In genomic region chr11:74721479-74721835, GRCh38 we compare ENCODE assay signal across 19 cellular contexts. TPM values are rescaled to one million over a fixed set of nuclear protein-coding genes. Genes with fewer than 3 reads are reported as not detected.
DNase-seq lines count a peak whose midpoint lies in the region; ATAC-seq and TF ChIP-seq lines count a peak whose summit lies in the region.
"Had no signal": no experiment of that assay in that cellular context is flagged by ENCODE, and none has a peak within 500 bp of the region (broad histone marks: within the 10 kb centered on the region; RNA-seq: fewer than 3 reads in every experiment).

No MANE protein-coding gene starts in this region.

- no peaks in the 10 kb centered on the region for H3K36me3 Mint-ChIP-seq in T-helper 2 cell treated with Interferon-gamma antibody and Interleukin-4, amounts not matched to agents 5 μg/mL and 100 μg/mL, for 36 hours (ENCODE audit: low read depth)
- H3K36me3 Mint-ChIP-seq: activated naive CD8-positive, alpha-beta T cell treated with anti-CD3 and anti-CD28 coated beads for 36 hours had no signal

- intact Hi-C loops in body of pancreas (cut with DNase I): no loop called here

- H3K4me1 ChIP-seq in body of pancreas (peaks cover 2% of the 10 kb centered on the region), muscle layer of colon (ENCODE audit: insufficient read depth, low read length) (peaks cover 80% of the 10 kb centered on the region), thoracic aorta (ENCODE audit: control insufficient read depth in 1 of 2, low read depth in 2 of 2) (peaks cover 21 to 52% of the 10 kb centered on the region in 2 donors)

- no peaks in the 10 kb centered on the region for H3K4me1 Mint-ChIP-seq in T-helper 2 cell treated with Interferon-gamma antibody and Interleukin-4, amounts not matched to agents 5 μg/mL and 100 μg/mL, for 36 hours (ENCODE audit: low read depth)

- H3K27ac ChIP-seq in body of pancreas: no peak overlapping the region
- peak overlapping the region; percentile 83 for H3K27ac ChIP-seq in muscle layer of colon (ENCODE audit: low read depth, low read length)
- peak overlapping the region; percentile 68 to 77 for H3K27ac ChIP-seq in thoracic aorta

- no peak for TF ChIP-seq POLR2A in body of pancreas (IDR thresholded peaks at IDR 0.05)

- no peak overlapping the region for H3K27ac Mint-ChIP-seq in T-helper 2 cell treated with Interferon-gamma antibody and Interleukin-4, amounts not matched to agents 5 μg/mL and 100 μg/mL, for 36 hours
- H3K27ac Mint-ChIP-seq: activated naive CD8-positive, alpha-beta T cell treated with anti-CD3 and anti-CD28 coated beads for 36 hours; activated T-helper 1 cell treated with anti-CD3 and anti-CD28 coated beads, Interleukin-12 subunit alpha, Interleukin-12 subunit beta, Interleukin-2, Interleukin-4 antibody, amounts not matched to agents 30 ng/mL and 10 ng/mL and 1 ng/mL, durations not matched to agents 14 hours and 24 hours and 36 hours; CD4-positive, alpha-beta T cell had no signal

- TF ChIP-seq CTCF in body of pancreas (IDR thresholded peaks at IDR 0.05) (no peak), thoracic aorta (IDR thresholded peaks at IDR 0.05) (no peak)

- DNase-seq in body of pancreas (no peak), globus pallidus (ENCODE audit: low spot score) (peak; percentile 54), thoracic aorta (ENCODE audit: low spot score) (no peak), NCI-H1092 (lab: John Stamatoyannopoulos, UW) (no peak)
- no peak for DNase-seq in T-helper 2 cell treated with Interferon-gamma antibody and Interleukin-4, amounts not matched to agents 5 μg/mL and 100 μg/mL, for 36 hours (ENCODE audit: low spot score)
- DNase-seq: activated CD4-positive, CD25-positive, alpha-beta regulatory T cell treated with anti-CD3 and anti-CD28 coated beads, Interleukin-2, amount 50 U/mL, for 72 hours; activated naive CD8-positive, alpha-beta T cell treated with anti-CD3 and anti-CD28 coated beads for 36 hours; CD4-positive, alpha-beta T cell; foreskin melanocyte; NCI-H1436; NCI-H524 treated with DMSO at 0.1 percent for 48 hours; retina; stimulated activated CD8-positive, alpha-beta memory T cell treated with anti-CD3 and anti-CD28 coated beads, Interleukin-4, amount 100 ng/mL, for 48 hours had no signal

- H3K4me3 ChIP-seq in body of pancreas (no peak overlapping the region), muscle layer of colon (ENCODE audit: low read depth in 1 of 2, low read length in 2 of 2) (no peak overlapping the region), thoracic aorta (no peak overlapping the region)
- H3K4me3 ChIP-seq: MG63 had no signal

- H3K4me3 Mint-ChIP-seq in T-helper 2 cell treated with Interferon-gamma antibody and Interleukin-4, amounts not matched to agents 5 μg/mL and 100 μg/mL, for 36 hours: no peak overlapping the region
- H3K4me3 Mint-ChIP-seq: activated naive CD8-positive, alpha-beta T cell treated with anti-CD3 and anti-CD28 coated beads for 36 hours; activated T-helper 1 cell treated with anti-CD3 and anti-CD28 coated beads, Interleukin-12 subunit alpha, Interleukin-12 subunit beta, Interleukin-2, Interleukin-4 antibody, amounts not matched to agents 30 ng/mL and 10 ng/mL and 1 ng/mL, durations not matched to agents 14 hours and 24 hours and 36 hours; CD4-positive, alpha-beta T cell had no signal

- H3K9ac ChIP-seq in muscle layer of colon (ENCODE audit: low read length): no peak overlapping the region

- H3K9me3 ChIP-seq in body of pancreas (no peaks in the 10 kb centered on the region), muscle layer of colon (ENCODE audit: low read length) (no peaks in the 10 kb centered on the region), thoracic aorta (no peaks in the 10 kb centered on the region)
- H3K9me3 ChIP-seq: MG63 had no signal

- H3K27me3 ChIP-seq in body of pancreas: no peaks in the 10 kb centered on the region
- no peaks in the 10 kb centered on the region for H3K27me3 ChIP-seq in muscle layer of colon (ENCODE audit: control insufficient read depth in 1 of 2, insufficient read depth in 2 of 2, low read length in 2 of 2)
- H3K27me3 ChIP-seq in thoracic aorta (replicated peaks; ENCODE audit: insufficient read depth): no peaks in the 10 kb centered on the region
- H3K27me3 ChIP-seq: MG63 had no signal

- ATAC-seq in body of pancreas (peak; percentile 4), thoracic aorta (ENCODE audit: insufficient number of reproducible peaks, low FRiP score, low read depth) (no peak), GM19023 (IDR thresholded peaks at IDR 0.05; ENCODE audit: unreplicated experiment) (no peak), GM21390 (IDR thresholded peaks at IDR 0.05; ENCODE audit: unreplicated experiment) (no peak)

- H3K9me3 Mint-ChIP-seq in T-helper 2 cell treated with Interferon-gamma antibody and Interleukin-4, amounts not matched to agents 5 μg/mL and 100 μg/mL, for 36 hours: no peaks in the 10 kb centered on the region
- H3K9me3 Mint-ChIP-seq: activated naive CD8-positive, alpha-beta T cell treated with anti-CD3 and anti-CD28 coated beads for 36 hours; activated T-helper 1 cell treated with anti-CD3 and anti-CD28 coated beads, Interleukin-12 subunit alpha, Interleukin-12 subunit beta, Interleukin-2, Interleukin-4 antibody, amounts not matched to agents 30 ng/mL and 10 ng/mL and 1 ng/mL, durations not matched to agents 14 hours and 24 hours and 36 hours; CD4-positive, alpha-beta T cell had no signal

- WGBS in body of pancreas, 2 donors: 78 to 93% methylated on average over 3 of the region's 3 CpGs

- H3K36me3 ChIP-seq in body of pancreas (replicated peaks in 1 of 2; ENCODE audit: insufficient read depth in 1 of 2, low read depth in 2 of 2): no peaks in the 10 kb centered on the region
- no peaks in the 10 kb centered on the region for H3K36me3 ChIP-seq in muscle layer of colon (ENCODE audit: insufficient read depth, low read length)
- H3K36me3 ChIP-seq in thoracic aorta: no peaks in the 10 kb centered on the region
- H3K36me3 ChIP-seq: MG63 had no signal

- peaks cover 21% of the 10 kb centered on the region for H3K27me3 Mint-ChIP-seq in T-helper 2 cell treated with Interferon-gamma antibody and Interleukin-4, amounts not matched to agents 5 μg/mL and 100 μg/mL, for 36 hours (ENCODE audit: low read depth)

RNA-seq across cellular contexts. Expression of gene CHRDL2, which starts 9.8 kb away (rescaled TPM):
- total RNA-seq in body of pancreas (not detected), thoracic aorta (1 to 10 TPM in 1 of 2 donors, not detected in 1; 1.9 TPM)
- total RNA-seq: activated CD8-positive, alpha-beta memory T cell treated with anti-CD3 and anti-CD28 coated beads for 36 hours; activated naive CD8-positive, alpha-beta T cell treated with anti-CD3 and anti-CD28 coated beads for 36 hours; activated T-helper 1 cell treated with anti-CD3 and anti-CD28 coated beads, Interleukin-12 subunit alpha, Interleukin-12 subunit beta, Interleukin-2, Interleukin-4 antibody, amounts not matched to agents 30 ng/mL and 10 ng/mL and 1 ng/mL, durations not matched to agents 14 hours and 24 hours and 36 hours; CD4-positive, alpha-beta T cell had no signal

RNA-seq across cellular contexts. Expression of gene RNF169, which starts 27.2 kb away (rescaled TPM):
- total RNA-seq in body of pancreas: 10 to 100 TPM; 10.2 to 15.0 TPM
- 10 to 100 TPM; 22.1 to 30.1 TPM for total RNA-seq in thoracic aorta

Comparison
In these comparisons a context has a peak if more than half of its experiments do, and no peak if none do; other contexts are left out.
1. H3K27ac ChIP-seq: peak in muscle layer of colon (single experiment) and thoracic aorta (2 of 2); none in body of pancreas (0 of 4).